In genomic region chr11:45663486-45664375, GRCh38 we compare ENCODE assay signal across 1 cellular context.
TF ChIP-seq lines count a peak whose summit lies in the region.

No MANE protein-coding gene starts in this region.

TF ChIP-seq in IMR-90, 13 proteins besides CTCF, POLR2A, EP300 and RAD21 (continued from another document):
- TF ChIP-seq ELK1 (IDR thresholded peaks at IDR 0.05; ENCODE audit: borderline replicate concordance, low read depth, low read length) (no peak), BHLHE40 (IDR thresholded peaks at IDR 0.05; ENCODE audit: low read depth, low read length) (no peak), RFX5 (IDR thresholded peaks at IDR 0.05; ENCODE audit: low read depth, low read length) (no peak), MXI1 (IDR thresholded peaks at IDR 0.05; ENCODE audit: borderline replicate concordance, low read depth, low read length) (no peak), FOS (IDR thresholded peaks at IDR 0.05; ENCODE audit: low read depth, low read length) (no peak), CHD1 (IDR thresholded peaks at IDR 0.05; ENCODE audit: low read depth, low read length) (no peak), SMC3 (IDR thresholded peaks at IDR 0.05; ENCODE audit: low read depth, low read length) (no peak), CEBPB (IDR thresholded peaks at IDR 0.05; ENCODE audit: low read depth, low read length) (no peak), MAZ (IDR thresholded peaks at IDR 0.05; ENCODE audit: borderline replicate concordance, low read depth, low read length) (no peak), RCOR1 (IDR thresholded peaks at IDR 0.05; ENCODE audit: insufficient replicate concordance, low read length) (no peak), USF2 (IDR thresholded peaks at IDR 0.05; ENCODE audit: low read depth, low read length) (no peak), NFE2L2 (IDR thresholded peaks at IDR 0.05; ENCODE audit: low read depth, low read length) (no peak)
